Comparison of ENCODE assay signal across 1 cellular context in the genomic region with DNA sequence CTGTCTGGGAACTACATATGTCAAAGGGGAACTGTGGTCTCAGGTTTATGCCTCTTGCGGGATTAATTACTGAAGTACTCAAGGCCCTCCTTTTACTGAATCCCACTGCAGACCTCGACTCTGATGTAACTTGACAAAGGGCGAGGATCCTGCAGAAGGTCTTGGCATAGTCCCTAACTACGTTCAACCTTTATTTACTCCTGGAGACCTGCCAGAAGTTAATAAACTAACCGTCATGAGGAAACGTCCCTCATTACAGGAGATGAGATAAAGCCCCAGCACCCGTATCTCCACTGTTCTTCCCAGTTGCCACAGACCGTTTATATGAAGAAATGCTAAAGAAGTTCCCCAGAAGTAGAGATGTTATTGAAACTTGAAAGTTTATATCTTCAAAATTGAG.
TF ChIP-seq lines count a peak whose summit lies in the region.

No MANE protein-coding gene starts in this region.

TF ChIP-seq in K562, 482 proteins besides CTCF, POLR2A, EP300 and RAD21 (continued from another document):
- TF ChIP-seq, protein P1, sequence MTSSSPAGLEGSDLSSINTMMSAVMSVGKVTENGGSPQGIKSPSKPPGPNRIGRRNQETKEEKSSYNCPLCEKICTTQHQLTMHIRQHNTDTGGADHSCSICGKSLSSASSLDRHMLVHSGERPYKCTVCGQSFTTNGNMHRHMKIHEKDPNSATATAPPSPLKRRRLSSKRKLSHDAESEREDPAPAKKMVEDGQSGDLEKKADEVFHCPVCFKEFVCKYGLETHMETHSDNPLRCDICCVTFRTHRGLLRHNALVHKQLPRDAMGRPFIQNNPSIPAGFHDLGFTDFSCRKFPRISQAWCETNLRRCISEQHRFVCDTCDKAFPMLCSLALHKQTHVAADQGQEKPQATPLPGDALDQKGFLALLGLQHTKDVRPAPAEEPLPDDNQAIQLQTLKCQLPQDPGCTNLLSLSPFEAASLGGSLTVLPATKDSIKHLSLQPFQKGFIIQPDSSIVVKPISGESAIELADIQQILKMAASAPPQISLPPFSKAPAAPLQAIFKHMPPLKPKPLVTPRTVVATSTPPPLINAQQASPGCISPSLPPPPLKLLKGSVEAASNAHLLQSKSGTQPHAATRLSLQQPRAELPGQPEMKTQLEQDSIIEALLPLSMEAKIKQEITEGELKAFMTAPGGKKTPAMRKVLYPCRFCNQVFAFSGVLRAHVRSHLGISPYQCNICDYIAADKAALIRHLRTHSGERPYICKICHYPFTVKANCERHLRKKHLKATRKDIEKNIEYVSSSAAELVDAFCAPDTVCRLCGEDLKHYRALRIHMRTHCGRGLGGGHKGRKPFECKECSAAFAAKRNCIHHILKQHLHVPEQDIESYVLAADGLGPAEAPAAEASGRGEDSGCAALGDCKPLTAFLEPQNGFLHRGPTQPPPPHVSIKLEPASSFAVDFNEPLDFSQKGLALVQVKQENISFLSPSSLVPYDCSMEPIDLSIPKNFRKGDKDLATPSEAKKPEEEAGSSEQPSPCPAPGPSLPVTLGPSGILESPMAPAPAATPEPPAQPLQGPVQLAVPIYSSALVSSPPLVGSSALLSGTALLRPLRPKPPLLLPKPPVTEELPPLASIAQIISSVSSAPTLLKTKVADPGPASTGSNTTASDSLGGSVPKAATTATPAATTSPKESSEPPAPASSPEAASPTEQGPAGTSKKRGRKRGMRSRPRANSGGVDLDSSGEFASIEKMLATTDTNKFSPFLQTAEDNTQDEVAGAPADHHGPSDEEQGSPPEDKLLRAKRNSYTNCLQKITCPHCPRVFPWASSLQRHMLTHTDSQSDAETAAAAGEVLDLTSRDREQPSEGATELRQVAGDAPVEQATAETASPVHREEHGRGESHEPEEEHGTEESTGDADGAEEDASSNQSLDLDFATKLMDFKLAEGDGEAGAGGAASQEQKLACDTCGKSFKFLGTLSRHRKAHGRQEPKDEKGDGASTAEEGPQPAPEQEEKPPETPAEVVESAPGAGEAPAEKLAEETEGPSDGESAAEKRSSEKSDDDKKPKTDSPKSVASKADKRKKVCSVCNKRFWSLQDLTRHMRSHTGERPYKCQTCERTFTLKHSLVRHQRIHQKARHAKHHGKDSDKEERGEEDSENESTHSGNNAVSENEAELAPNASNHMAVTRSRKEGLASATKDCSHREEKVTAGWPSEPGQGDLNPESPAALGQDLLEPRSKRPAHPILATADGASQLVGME (CRISPR knock-in tag; IDR thresholded peaks at IDR 0.05), result no peak
- no peak for TF ChIP-seq ZBED1 (IDR thresholded peaks at IDR 0.05)
